In the genomic region with DNA sequence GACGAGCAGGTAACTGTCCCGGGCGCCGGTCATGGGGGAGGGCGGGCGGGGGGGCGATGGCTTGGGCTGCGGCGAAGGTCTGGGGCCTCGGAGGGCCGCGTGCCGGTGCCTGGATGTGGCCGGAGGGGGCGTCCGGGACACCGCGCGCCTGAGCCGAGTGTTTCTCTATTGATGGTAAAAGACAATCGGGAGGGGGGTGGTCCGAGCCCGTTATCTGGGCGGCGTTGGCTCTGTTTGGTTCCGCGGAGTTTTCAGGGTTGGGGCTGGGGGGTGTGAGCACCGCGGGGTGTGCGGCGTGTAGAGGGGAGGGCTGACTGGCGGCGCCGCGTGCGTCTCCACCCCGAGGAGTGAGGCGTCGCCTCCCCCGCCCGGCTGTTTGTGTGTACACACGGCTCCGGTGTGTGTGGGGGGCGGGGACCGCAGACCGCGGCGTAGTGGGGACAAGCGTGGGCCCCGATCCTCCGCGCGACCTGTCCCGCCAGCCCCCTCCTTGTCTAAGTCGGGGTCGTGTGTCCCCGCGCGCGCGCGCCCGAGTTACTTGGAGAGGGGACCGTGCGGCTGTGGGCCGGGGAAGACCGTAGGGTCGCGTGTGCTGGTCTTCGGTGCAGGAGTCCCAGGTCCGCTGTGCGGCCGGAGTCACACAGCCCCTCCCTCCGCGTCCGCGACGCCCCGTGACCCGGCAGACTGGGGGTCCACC, we compare ENCODE assay signal across 8 cellular contexts. TPM values are rescaled to one million over a fixed set of nuclear protein-coding genes. Genes with fewer than 3 reads are reported as not detected.
DNase-seq lines count a peak whose midpoint lies in the region; ATAC-seq and TF ChIP-seq lines count a peak whose summit lies in the region.

No MANE protein-coding gene starts in this region.

- no peaks in the 10 kb centered on the region for H3K36me3 ChIP-seq in Caco-2 (ENCODE audit: control insufficient read depth, insufficient read depth, low read length)

- DNase-seq in Caco-2 (peak; percentile 41 to 57), NCI-H1092 (lab: John Stamatoyannopoulos, UW) (peak; percentile 35), coronary artery (ENCODE audit: low spot score) (peak; percentile 81), left colon (peak; percentile 75 to 80)
- DNase-seq in stimulated activated CD4-positive, alpha-beta T cell treated with anti-CD3 and anti-CD28 coated beads, Interleukin-2, amount 100 ng/mL, for 4 hours (ENCODE audit: low read depth), result peak; percentile 61
- no peak for DNase-seq in effector CD8-positive, alpha-beta T cell (lab: John Stamatoyannopoulos, UW)

- peaks cover 24% of the 10 kb centered on the region for H3K4me1 ChIP-seq in Caco-2

- TF ChIP-seq CTCF in Caco-2 (IDR thresholded peaks at IDR 0.05; ENCODE audit: insufficient read depth in 1 of 2, low read depth in 1 of 2, low read length in 1 of 2, severe bottlenecking in 1 of 2, unreplicated experiment in 1 of 2) (no peak), coronary artery (IDR thresholded peaks at IDR 0.05) (no peak)

- no peaks in the 10 kb centered on the region for H3K9me3 Mint-ChIP-seq in Caco-2 (ENCODE audit: unreplicated experiment)

- peak overlapping the region; percentile 77 for H3K4me3 Mint-ChIP-seq in Caco-2 (ENCODE audit: unreplicated experiment)

- no peaks in the 10 kb centered on the region for H3K27me3 Mint-ChIP-seq in Caco-2 (ENCODE audit: insufficient read depth, unreplicated experiment)

- H3K27ac ChIP-seq in coronary artery, result peak overlapping the region; percentile 86 to 98

- H3K27ac Mint-ChIP-seq in Caco-2 (ENCODE audit: unreplicated experiment), result no peak overlapping the region

- CTCF ChIA-PET in Caco-2 (lab: Charles Lee), result no interaction called here

- no peaks in the 10 kb centered on the region for H3K9me3 ChIP-seq in Caco-2

- no peaks in the 10 kb centered on the region for H3K36me3 Mint-ChIP-seq in Caco-2 (ENCODE audit: insufficient read depth, unreplicated experiment)

- ATAC-seq in GM21723 (IDR thresholded peaks at IDR 0.05; ENCODE audit: unreplicated experiment), result peak; percentile 38
- peak; percentile 43 to 55 for ATAC-seq in activated CD4-positive, CD25-positive, alpha-beta regulatory T cell treated with anti-CD3 and anti-CD28 coated beads, Interleukin-2, amount 50 U/mL, for 24 hours
- ATAC-seq in left colon, result peak; percentile 67

- no TSS peak for BruUV-seq in Caco-2 (replicated peaks; lab: Mats Ljungman, UMichigan)

- H3K4me1 Mint-ChIP-seq in Caco-2 (ENCODE audit: low read depth, unreplicated experiment), result peaks cover 10% of the 10 kb centered on the region

- POLR2A ChIA-PET in Caco-2 (lab: Charles Lee), result no interaction called here

- peak overlapping the region; percentile 65 for H3K4me3 ChIP-seq in Caco-2 (ENCODE audit: low read depth, low read length)
- H3K4me3 ChIP-seq in coronary artery, result peak overlapping the region; percentile 96

- intact Hi-C loops in Caco-2 (cut with micrococcal nuclease; ENCODE audit: unreplicated experiment) (loop anchor here (2.0 kb wide), 1 partner anchor 64 kb away; no protein-coding TSS in a partner anchor), left colon (cut with DNase I, micrococcal nuclease) (no loop called here)

- no peaks in the 10 kb centered on the region for H3K27me3 ChIP-seq in Caco-2 (replicated peaks; ENCODE audit: control insufficient read depth, insufficient read depth, low read length)

RNA-seq across cellular contexts. Expression of a gene that starts 1.6 kb away (rescaled TPM):
- total RNA-seq in Caco-2 (2022) (19.9 and 21.4 TPM in 2 replicates), left colon (10 to 100 TPM; 14.8 to 18.5 TPM)
